ENCODE assay signal across 8 cellular contexts in genomic region chr22:46073683-46074504, GRCh38.
DNase-seq lines count a peak whose midpoint lies in the region; ATAC-seq and TF ChIP-seq lines count a peak whose summit lies in the region.

No MANE protein-coding gene starts in this region.

- H3K9me3 ChIP-seq in Peyer's patch (no peaks in the 10 kb centered on the region), prostate gland (no peaks in the 10 kb centered on the region), WERI-Rb-1 (ENCODE audit: severe bottlenecking) (no peaks in the 10 kb centered on the region)

- peak overlapping the region; percentile 96 for H3K4me3 ChIP-seq in GM12875 (ENCODE audit: low read depth, low read length)
- H3K4me3 ChIP-seq in Peyer's patch, result peak overlapping the region; percentile 69 to 86 (median 72)
- H3K4me3 ChIP-seq in fibroblast of pulmonary artery (replicated peaks; ENCODE audit: low read depth, low read length), result peak overlapping the region; percentile 77
- peak overlapping the region; percentile 78 to 93 for H3K4me3 ChIP-seq in prostate gland
- H3K4me3 ChIP-seq in WERI-Rb-1 (ENCODE audit: low read depth, low read length), result no peak overlapping the region

- peaks cover 6 to 43% (median 6%) of the 10 kb centered on the region in 4 donors for H3K4me1 ChIP-seq in Peyer's patch
- H3K4me1 ChIP-seq in prostate gland (replicated peaks), result peaks cover 11% of the 10 kb centered on the region

- DNase-seq in Peyer's patch, result peak in 2 of 3 donors; percentile 55 to 73
- peak; percentile 49 for DNase-seq in fibroblast of pulmonary artery (ENCODE audit: low read depth)
- no peak for DNase-seq in prostate gland (ENCODE audit: low spot score)
- no peak for DNase-seq in NCI-H510A (lab: John Stamatoyannopoulos, UW)
- no peak for DNase-seq in NK-92 (lab: John Stamatoyannopoulos, UW; ENCODE audit: unreplicated experiment)
- DNase-seq in WERI-Rb-1, result no peak

- 13% methylated on average over 28 of the region's 28 CpGs for WGBS in prostate gland

- TF ChIP-seq CTCF in GM12875 (IDR thresholded peaks at IDR 0.05; ENCODE audit: borderline replicate concordance, insufficient read depth, low read depth, low read length) (no peak), Peyer's patch (IDR thresholded peaks at IDR 0.05) (no peak), fibroblast of pulmonary artery (IDR thresholded peaks at IDR 0.05; ENCODE audit: low read length, missing control alignments) (no peak), prostate gland (IDR thresholded peaks at IDR 0.05) (no peak), WERI-Rb-1 (IDR thresholded peaks at IDR 0.05; ENCODE audit: low read depth, low read length) (no peak)

- TF ChIP-seq POLR2A in Peyer's patch (IDR thresholded peaks at IDR 0.05), result peak; percentile 45 to 52
- TF ChIP-seq POLR2A in prostate gland (IDR thresholded peaks at IDR 0.05), result no peak

- H3K36me3 ChIP-seq in Peyer's patch (peaks cover 0 to 5% (median 0%) of the 10 kb centered on the region in 3 donors), prostate gland (no peaks in the 10 kb centered on the region), WERI-Rb-1 (peaks cover 8% of the 10 kb centered on the region)

- ATAC-seq in GM19328 (IDR thresholded peaks at IDR 0.05; ENCODE audit: unreplicated experiment), result no peak

- intact Hi-C loops in prostate gland (cut with DNase I), result no loop called here

- H3K27me3 ChIP-seq in Peyer's patch, result no peaks in the 10 kb centered on the region
- H3K27me3 ChIP-seq in prostate gland (replicated peaks; ENCODE audit: insufficient read depth), result no peaks in the 10 kb centered on the region
- H3K27me3 ChIP-seq in WERI-Rb-1 (ENCODE audit: insufficient read depth, low read depth, severe bottlenecking), result no peaks in the 10 kb centered on the region

- H3K27ac ChIP-seq in Peyer's patch, result peak overlapping the region; percentile 77 to 100 (median 96)
- peak overlapping the region; percentile 96 to 99 for H3K27ac ChIP-seq in prostate gland
- no peak overlapping the region for H3K27ac ChIP-seq in WERI-Rb-1

Comparison
In these comparisons a context has a peak if more than half of its experiments do, and no peak if none do; other contexts are left out.
1. DNase-seq: peak in Peyer's patch (2 of 3) and fibroblast of pulmonary artery (single experiment); none in prostate gland (single experiment), NCI-H510A (single experiment), NK-92 (single experiment) and WERI-Rb-1 (single experiment).